15 cellular contexts compared by ENCODE assay signal in genomic region chr22:31647066-31647465, GRCh38. TPM values are rescaled to one million over a fixed set of nuclear protein-coding genes. Genes with fewer than 3 reads are reported as not detected.
DNase-seq lines count a peak whose midpoint lies in the region; ATAC-seq and TF ChIP-seq lines count a peak whose summit lies in the region.
"Had no signal": no experiment of that assay in that cellular context is flagged by ENCODE, and none has a peak within 500 bp of the region (broad histone marks: within the 10 kb centered on the region; RNA-seq: fewer than 3 reads in every experiment).

No MANE protein-coding gene starts in this region.

- H3K4me1 ChIP-seq in fibroblast of lung (ENCODE audit: control insufficient read depth, extremely low read depth, insufficient read depth, low read length) (peaks cover 18% of the 10 kb centered on the region), gastrocnemius medialis (peaks cover 3 to 16% of the 10 kb centered on the region in 2 donors)

- no peaks in the 10 kb centered on the region for H3K27me3 ChIP-seq in fibroblast of lung (ENCODE audit: control insufficient read depth, insufficient read depth, low read length)
- no peaks in the 10 kb centered on the region for H3K27me3 ChIP-seq in MG63
- no peaks in the 10 kb centered on the region for H3K27me3 ChIP-seq in gastrocnemius medialis

- in situ Hi-C loops in gastrocnemius medialis (cut with MboI; ENCODE audit: low sequenced_read_pairs in 4 of 4), result loop anchor here in 2 of 4 donors (25.0 kb wide), 2 partner anchors 285 to 310 kb away; partner anchors contain the start of gene PATZ1 (in 1 of the 2)

- H4K20me1 ChIP-seq in fibroblast of lung (ENCODE audit: control insufficient read depth, extremely low read depth, insufficient read depth, low read length), result no peaks in the 10 kb centered on the region

- H3K4me1 Mint-ChIP-seq in activated naive CD4-positive, alpha-beta T cell treated with anti-CD3 and anti-CD28 coated beads for 36 hours (ENCODE audit: low read depth), result peaks cover 59% of the 10 kb centered on the region
- H3K4me1 Mint-ChIP-seq in activated B cell treated with CpG ODN at 0.5 μM for 24 hours, result peaks cover 46% of the 10 kb centered on the region
- peaks cover 42% of the 10 kb centered on the region for H3K4me1 Mint-ChIP-seq in stimulated activated naive CD8-positive, alpha-beta T cell treated with anti-CD3 and anti-CD28 coated beads, Interleukin-15, amount 100 ng/mL, for 72 hours
- H3K4me1 Mint-ChIP-seq: nephron progenitor cell had no signal

- no peak overlapping the region for H3K4me3 ChIP-seq in fibroblast of lung (replicated peaks in 1 of 4; ENCODE audit: control extremely low read depth in 1 of 4, insufficient read depth in 1 of 4, low read depth in 3 of 4, low read length in 4 of 4)
- no peak overlapping the region for H3K4me3 ChIP-seq in MG63
- H3K4me3 ChIP-seq in gastrocnemius medialis, result no peak overlapping the region

- POLR2A ChIA-PET in activated B cell treated with CpG ODN at 0.5 μM for 24 hours (lab: Charles Lee), result interaction anchor here (0.7 to 1.2 kb wide), 2 partner anchors 9 to 164 kb away, joined by 3 to 4 read pairs; no protein-coding TSS in a partner anchor

- no peaks in the 10 kb centered on the region for H3K9me3 ChIP-seq in fibroblast of lung (ENCODE audit: control insufficient read depth, insufficient read depth, low read depth, low read length)
- no peaks in the 10 kb centered on the region for H3K9me3 ChIP-seq in MG63
- no peaks in the 10 kb centered on the region for H3K9me3 ChIP-seq in gastrocnemius medialis

- CTCF ChIA-PET in activated naive CD4-positive, alpha-beta T cell treated with anti-CD3 and anti-CD28 coated beads for 36 hours (lab: Charles Lee), result interaction anchor here (0.9 to 1.5 kb wide), 2 partner anchors 11 to 13 kb away, joined by 3 read pairs; no protein-coding TSS in a partner anchor
- CTCF ChIA-PET in activated B cell treated with CpG ODN at 0.5 μM for 24 hours (lab: Charles Lee), result interaction anchor here (1.6 kb wide), 1 partner anchor 18 kb away, joined by 7 read pairs; no protein-coding TSS in a partner anchor

- peaks cover 32% of the 10 kb centered on the region for H3K36me3 Mint-ChIP-seq in activated naive CD4-positive, alpha-beta T cell treated with anti-CD3 and anti-CD28 coated beads for 36 hours (ENCODE audit: low read depth)
- H3K36me3 Mint-ChIP-seq in activated B cell treated with CpG ODN at 0.5 μM for 24 hours (ENCODE audit: low read depth), result peaks cover 52% of the 10 kb centered on the region

- H3K27ac ChIP-seq in fibroblast of lung (ENCODE audit: insufficient read depth, low read length), result peak overlapping the region; percentile 88
- H3K27ac ChIP-seq in gastrocnemius medialis, result no peak overlapping the region

- no peak for TF ChIP-seq POLR2A in gastrocnemius medialis (IDR thresholded peaks at IDR 0.05)

- no peaks in the 10 kb centered on the region for H3K36me3 ChIP-seq in fibroblast of lung (ENCODE audit: control insufficient read depth, insufficient read depth, low read length)
- peaks cover 43% of the 10 kb centered on the region for H3K36me3 ChIP-seq in MG63
- peaks cover 3 to 38% of the 10 kb centered on the region in 2 donors for H3K36me3 ChIP-seq in gastrocnemius medialis

- H3K9me3 Mint-ChIP-seq in activated naive CD4-positive, alpha-beta T cell treated with anti-CD3 and anti-CD28 coated beads for 36 hours, result no peaks in the 10 kb centered on the region
- H3K9me3 Mint-ChIP-seq in activated B cell treated with CpG ODN at 0.5 μM for 24 hours, result no peaks in the 10 kb centered on the region
- no peaks in the 10 kb centered on the region for H3K9me3 Mint-ChIP-seq in stimulated activated naive CD8-positive, alpha-beta T cell treated with anti-CD3 and anti-CD28 coated beads, Interleukin-15, amount 100 ng/mL, for 72 hours
- H3K9me3 Mint-ChIP-seq: nephron progenitor cell had no signal

- no peak overlapping the region for H2AFZ ChIP-seq in fibroblast of lung (ENCODE audit: low read length)

- no peaks in the 10 kb centered on the region for H3K27me3 Mint-ChIP-seq in activated naive CD4-positive, alpha-beta T cell treated with anti-CD3 and anti-CD28 coated beads for 36 hours (ENCODE audit: low read depth)
- H3K27me3 Mint-ChIP-seq in activated B cell treated with CpG ODN at 0.5 μM for 24 hours, result no peaks in the 10 kb centered on the region
- no peaks in the 10 kb centered on the region for H3K27me3 Mint-ChIP-seq in stimulated activated naive CD8-positive, alpha-beta T cell treated with anti-CD3 and anti-CD28 coated beads, Interleukin-15, amount 100 ng/mL, for 72 hours

- ATAC-seq in activated B cell treated with CpG ODN at 0.5 μM for 24 hours (ENCODE audit: low read depth) (no peak), gastrocnemius medialis (no peak)
- no peak for ATAC-seq in stimulated activated naive CD8-positive, alpha-beta T cell treated with anti-CD3 and anti-CD28 coated beads, Interleukin-15, amount 100 ng/mL, for 72 hours
- ATAC-seq: left ventricle myocardium superior, sciatic nerve had no signal

- no peak overlapping the region for H3K4me3 Mint-ChIP-seq in activated naive CD4-positive, alpha-beta T cell treated with anti-CD3 and anti-CD28 coated beads for 36 hours
- no peak overlapping the region for H3K4me3 Mint-ChIP-seq in activated B cell treated with CpG ODN at 0.5 μM for 24 hours
- H3K4me3 Mint-ChIP-seq in stimulated activated naive CD8-positive, alpha-beta T cell treated with anti-CD3 and anti-CD28 coated beads, Interleukin-15, amount 100 ng/mL, for 72 hours, result peak overlapping the region in 1 of 2 donors; percentile 16
- H3K4me3 Mint-ChIP-seq: nephron progenitor cell had no signal

- TF ChIP-seq CTCF in activated B cell treated with CpG ODN at 0.5 μM for 24 hours (IDR thresholded peaks at IDR 0.05) (no peak), fibroblast of lung (conservative IDR thresholded peaks at IDR 0.05 in 1 of 2, IDR thresholded peaks at IDR 0.05 in 1 of 2; ENCODE audit: low read depth in 1 of 2, low read length in 2 of 2) (no peak), gastrocnemius medialis (IDR thresholded peaks at IDR 0.05 in 4 of 5, conservative IDR thresholded peaks at IDR 0.05 in 1 of 5) (no peak)

- H3K4me2 ChIP-seq in fibroblast of lung (ENCODE audit: extremely low read depth, insufficient read depth, low read length), result no peak overlapping the region

- peaks cover 7% of the 10 kb centered on the region for H3K79me2 ChIP-seq in fibroblast of lung (ENCODE audit: control insufficient read depth, insufficient read depth, low read length)

- H3K9ac ChIP-seq in fibroblast of lung (ENCODE audit: insufficient read depth, low read length), result no peak overlapping the region

- intact Hi-C loops in activated naive CD4-positive, alpha-beta T cell treated with anti-CD3 and anti-CD28 coated beads for 36 hours (cut with micrococcal nuclease), result loop anchor here (10.0 kb wide), 1 partner anchor 472 kb away; no protein-coding TSS in a partner anchor
- intact Hi-C loops in activated B cell treated with CpG ODN at 0.5 μM for 24 hours (cut with micrococcal nuclease), result loop anchor here (2.0 kb wide), 1 partner anchor 16 kb away; no protein-coding TSS in a partner anchor
- intact Hi-C loops in gastrocnemius medialis (cut with DNase I; ENCODE audit: low total_unique reads), result no loop called here

- DNase-seq in activated naive CD4-positive, alpha-beta T cell treated with anti-CD3 and anti-CD28 coated beads for 36 hours, result no peak
- no peak for DNase-seq in activated naive CD4-positive, alpha-beta T cell treated with anti-CD3 and anti-CD28 coated beads, Interleukin-2, amount 50 U/mL, for 16 hours
- no peak for DNase-seq in activated B cell treated with CpG ODN at 0.5 μM for 24 hours
- no peak for DNase-seq in fibroblast of lung (ENCODE audit: low read depth in 2 of 2)
- DNase-seq in stimulated activated naive CD8-positive, alpha-beta T cell treated with anti-CD3 and anti-CD28 coated beads, Interleukin-15, amount 100 ng/mL, for 72 hours, result no peak
- DNase-seq in MG63, result no peak
- DNase-seq in OCI-M1 (lab: John Stamatoyannopoulos, UW), result no peak
- no peak for DNase-seq in gastrocnemius medialis
- DNase-seq: activated gamma-delta T cell treated with Interleukin-2 at 50 U/mL for 16 hours, Karpas-422, left ventricle myocardium superior, NCI-H1436 treated with DMSO at 0.1 percent for 48 hours, NCI-H524, nephron progenitor cell had no signal

- H3K27ac Mint-ChIP-seq in activated naive CD4-positive, alpha-beta T cell treated with anti-CD3 and anti-CD28 coated beads for 36 hours, result peak overlapping the region; percentile 91
- H3K27ac Mint-ChIP-seq in activated B cell treated with CpG ODN at 0.5 μM for 24 hours, result peak overlapping the region; percentile 80
- peak overlapping the region; percentile 76 to 91 for H3K27ac Mint-ChIP-seq in stimulated activated naive CD8-positive, alpha-beta T cell treated with anti-CD3 and anti-CD28 coated beads, Interleukin-15, amount 100 ng/mL, for 72 hours
- H3K27ac Mint-ChIP-seq: nephron progenitor cell had no signal

RNA-seq across cellular contexts. Expression of gene PISD, which starts 14.9 kb away (rescaled TPM):
- 10 to 100 TPM; 45.6 to 45.7 TPM for total RNA-seq in activated naive CD4-positive, alpha-beta T cell treated with anti-CD3 and anti-CD28 coated beads for 36 hours
- 53.7 and 61.6 TPM in 2 replicates for total RNA-seq in activated B cell treated with CpG ODN at 0.5 μM for 24 hours
- 20.5 and 25.6 TPM in 2 replicates for total RNA-seq in fibroblast of lung
- 21.1 and 24.5 TPM in 2 replicates for polyA plus RNA-seq in fibroblast of lung
- 22.0 and 27.1 TPM in 2 replicates for polyA plus RNA-seq in fibroblast of lung (2012)
- 49.4 and 70.1 TPM in 2 replicates for polyA minus RNA-seq in fibroblast of lung (ENCODE audit: low replicate concordance)
- total RNA-seq in MG63 (2014; rRNA removed; shearing (Covaris generic); ENCODE audit: low replicate concordance), result 16.0 and 30.5 TPM in 2 replicates
- 10 to 100 TPM; 15.3 to 19.0 (median 18.5) TPM for total RNA-seq in gastrocnemius medialis
